In genomic region chr6:18214003-18214402, GRCh38 we compare ENCODE assay signal across 1 cellular context.
TF ChIP-seq lines count a peak whose summit lies in the region.

No MANE protein-coding gene starts in this region.

TF ChIP-seq in GM12878, 131 proteins besides CTCF, POLR2A, EP300 and RAD21 (continued from another document):
- TF ChIP-seq NKRF (conservative IDR thresholded peaks at IDR 0.05) (no peak), CEBPZ (IDR thresholded peaks at IDR 0.05; ENCODE audit: low read depth, low read length) (no peak), MYB (IDR thresholded peaks at IDR 0.05; ENCODE audit: borderline replicate concordance, low read depth, low read length) (no peak)
TF ChIP-seq in GM12878: peak in this region for 24.
